In genomic region chr2:159230145-159230877, GRCh38 we compare ENCODE assay signal across 12 cellular contexts.
"Had no signal": no experiment of that assay in that cellular context is flagged by ENCODE, and none has a peak within 500 bp of the region (broad histone marks: within the 10 kb centered on the region; RNA-seq: fewer than 3 reads in every experiment).

No MANE protein-coding gene starts in this region.

- H3K4me3 ChIP-seq: gastrocnemius medialis, ovary, tibial nerve had no signal

- H3K27me3 ChIP-seq: gastrocnemius medialis, ovary, tibial nerve had no signal

- H3K4me1 ChIP-seq: gastrocnemius medialis, tibial nerve had no signal

- H3K9me3 ChIP-seq: gastrocnemius medialis, ovary, tibial nerve had no signal

- H3K36me3 ChIP-seq: ovary had no signal

- DNase-seq: activated B cell treated with CpG ODN at 0.5 μM for 24 hours; activated CD8-positive, alpha-beta memory T cell treated with anti-CD3 and anti-CD28 coated beads, Interleukin-2, amount 10 ng/mL, durations not matched to agents 7 days and 5 days; activated gamma-delta T cell; activated naive CD8-positive, alpha-beta T cell treated with anti-CD3 and anti-CD28 coated beads for 36 hours; activated T-cell treated with anti-CD3 and anti-CD28 coated beads, Interleukin-2, amount 50 U/mL, for 24 hours; gastrocnemius medialis; kidney; ovary; SHP77 treated with DMSO at 0.1 percent for 48 hours; T-helper 17 cell had no signal

- ATAC-seq: activated CD8-positive, alpha-beta memory T cell treated with anti-CD3 and anti-CD28 coated beads, Interleukin-2, amount 10 ng/mL, durations not matched to agents 7 days and 5 days; gastrocnemius medialis; natural killer cell treated with Interleukin-12 subunit alpha and Interleukin-12 subunit beta and Interleukin-15 and Interleukin-18, amount 100 ng/mL, for 72 hours; T-helper 17 cell had no signal

- H3K27ac ChIP-seq: gastrocnemius medialis, ovary, tibial nerve had no signal
